In the genomic region with DNA sequence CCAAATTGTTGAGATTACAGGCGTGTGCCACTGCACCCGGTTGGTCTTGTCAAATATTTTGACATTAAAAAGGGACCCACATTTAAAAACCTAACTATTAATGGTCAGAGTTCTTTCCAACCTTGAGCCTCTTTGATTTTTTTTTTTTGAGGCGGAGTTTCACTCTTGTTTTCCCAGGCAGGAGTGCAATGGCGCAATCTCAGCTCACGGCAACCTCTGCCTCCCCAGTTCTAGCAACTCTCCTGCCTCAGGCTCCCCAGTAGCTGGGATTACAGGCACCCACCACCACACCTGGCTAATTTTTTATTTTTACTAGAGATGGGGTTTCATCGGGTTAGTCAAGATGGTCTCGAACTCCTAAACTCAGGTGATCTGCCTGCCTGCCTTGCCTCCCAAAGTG, we compare ENCODE assay signal across 2 cellular contexts.
TF ChIP-seq lines count a peak whose summit lies in the region.

No MANE protein-coding gene starts in this region.

TF ChIP-seq in H1, 55 proteins besides CTCF, POLR2A, EP300 and RAD21:
- peak; percentile 24; the same call in 1 of the 2 replicates for TF ChIP-seq CEBPB (IDR thresholded peaks at IDR 0.05; ENCODE audit: low read depth, low read length)
- no peak for TF ChIP-seq EZH2 (IDR thresholded peaks at IDR 0.05; ENCODE audit: low read depth, low read length, severe bottlenecking)

TF ChIP-seq in liver, 16 proteins besides CTCF, POLR2A, EP300 and RAD21:
- TF ChIP-seq, protein P1, sequence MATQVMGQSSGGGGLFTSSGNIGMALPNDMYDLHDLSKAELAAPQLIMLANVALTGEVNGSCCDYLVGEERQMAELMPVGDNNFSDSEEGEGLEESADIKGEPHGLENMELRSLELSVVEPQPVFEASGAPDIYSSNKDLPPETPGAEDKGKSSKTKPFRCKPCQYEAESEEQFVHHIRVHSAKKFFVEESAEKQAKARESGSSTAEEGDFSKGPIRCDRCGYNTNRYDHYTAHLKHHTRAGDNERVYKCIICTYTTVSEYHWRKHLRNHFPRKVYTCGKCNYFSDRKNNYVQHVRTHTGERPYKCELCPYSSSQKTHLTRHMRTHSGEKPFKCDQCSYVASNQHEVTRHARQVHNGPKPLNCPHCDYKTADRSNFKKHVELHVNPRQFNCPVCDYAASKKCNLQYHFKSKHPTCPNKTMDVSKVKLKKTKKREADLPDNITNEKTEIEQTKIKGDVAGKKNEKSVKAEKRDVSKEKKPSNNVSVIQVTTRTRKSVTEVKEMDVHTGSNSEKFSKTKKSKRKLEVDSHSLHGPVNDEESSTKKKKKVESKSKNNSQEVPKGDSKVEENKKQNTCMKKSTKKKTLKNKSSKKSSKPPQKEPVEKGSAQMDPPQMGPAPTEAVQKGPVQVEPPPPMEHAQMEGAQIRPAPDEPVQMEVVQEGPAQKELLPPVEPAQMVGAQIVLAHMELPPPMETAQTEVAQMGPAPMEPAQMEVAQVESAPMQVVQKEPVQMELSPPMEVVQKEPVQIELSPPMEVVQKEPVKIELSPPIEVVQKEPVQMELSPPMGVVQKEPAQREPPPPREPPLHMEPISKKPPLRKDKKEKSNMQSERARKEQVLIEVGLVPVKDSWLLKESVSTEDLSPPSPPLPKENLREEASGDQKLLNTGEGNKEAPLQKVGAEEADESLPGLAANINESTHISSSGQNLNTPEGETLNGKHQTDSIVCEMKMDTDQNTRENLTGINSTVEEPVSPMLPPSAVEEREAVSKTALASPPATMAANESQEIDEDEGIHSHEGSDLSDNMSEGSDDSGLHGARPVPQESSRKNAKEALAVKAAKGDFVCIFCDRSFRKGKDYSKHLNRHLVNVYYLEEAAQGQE (IDR thresholded peaks at IDR 0.05), result no peak
- TF ChIP-seq, protein P2, sequence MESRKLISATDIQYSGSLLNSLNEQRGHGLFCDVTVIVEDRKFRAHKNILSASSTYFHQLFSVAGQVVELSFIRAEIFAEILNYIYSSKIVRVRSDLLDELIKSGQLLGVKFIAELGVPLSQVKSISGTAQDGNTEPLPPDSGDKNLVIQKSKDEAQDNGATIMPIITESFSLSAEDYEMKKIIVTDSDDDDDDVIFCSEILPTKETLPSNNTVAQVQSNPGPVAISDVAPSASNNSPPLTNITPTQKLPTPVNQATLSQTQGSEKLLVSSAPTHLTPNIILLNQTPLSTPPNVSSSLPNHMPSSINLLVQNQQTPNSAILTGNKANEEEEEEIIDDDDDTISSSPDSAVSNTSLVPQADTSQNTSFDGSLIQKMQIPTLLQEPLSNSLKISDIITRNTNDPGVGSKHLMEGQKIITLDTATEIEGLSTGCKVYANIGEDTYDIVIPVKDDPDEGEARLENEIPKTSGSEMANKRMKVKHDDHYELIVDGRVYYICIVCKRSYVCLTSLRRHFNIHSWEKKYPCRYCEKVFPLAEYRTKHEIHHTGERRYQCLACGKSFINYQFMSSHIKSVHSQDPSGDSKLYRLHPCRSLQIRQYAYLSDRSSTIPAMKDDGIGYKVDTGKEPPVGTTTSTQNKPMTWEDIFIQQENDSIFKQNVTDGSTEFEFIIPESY (IDR thresholded peaks at IDR 0.05), result peak; percentile 16
- TF ChIP-seq SP1 (IDR thresholded peaks at IDR 0.05), result no peak
- peak; percentile 11 to 50 for TF ChIP-seq HNF4A (conservative IDR thresholded peaks at IDR 0.05)
- TF ChIP-seq EGR1 (IDR thresholded peaks at IDR 0.05; ENCODE audit: low read depth in 2 of 2), result no peak
- no peak for TF ChIP-seq JUND (IDR thresholded peaks at IDR 0.05)
- peak in 1 of 2 donors; percentile 20 for TF ChIP-seq RXRA (IDR thresholded peaks at IDR 0.05)
